8 cellular contexts compared by ENCODE assay signal in genomic region chr6:105991561-105992314, GRCh38.
A peak's percentile ranks its signal among the peaks of the same experiment; 100 is the strongest.
DNase-seq lines count a peak whose midpoint lies in the region; ATAC-seq, FAIRE-seq and TF ChIP-seq lines count a peak whose summit lies in the region.

No MANE protein-coding gene starts in this region.

- H3K27ac ChIP-seq in RWPE1 (peak overlapping the region; percentile 62), lung (ENCODE audit: low read depth in 1 of 2, low read length in 1 of 2) (peak overlapping the region in 1 of 2 donors; percentile 31), thyroid gland (peak overlapping the region; percentile 52 to 76 (median 71))

- TF ChIP-seq POLR2A in thyroid gland (IDR thresholded peaks at IDR 0.05) = no peak

- ATAC-seq in GM18868 (IDR thresholded peaks at IDR 0.05; ENCODE audit: unreplicated experiment) (peak; percentile 41), HG03095 (IDR thresholded peaks at IDR 0.05; ENCODE audit: unreplicated experiment) (peak; percentile 47), lung (ENCODE audit: insufficient read depth, low FRiP score) (no peak)

- FAIRE-seq in bronchial epithelial cell (lab: Jason Lieb, UNC) = no peak

- H3K36me3 ChIP-seq in bronchial epithelial cell (ENCODE audit: control insufficient read depth, insufficient read depth, low read length) = no peaks in the 10 kb centered on the region
- H3K36me3 ChIP-seq in lung (ENCODE audit: control insufficient read depth in 2 of 2, insufficient read depth in 2 of 2, low read length in 2 of 2) = no peaks in the 10 kb centered on the region
- no peaks in the 10 kb centered on the region for H3K36me3 ChIP-seq in thyroid gland

- CTCF ChIA-PET in RWPE1 (lab: Yijun Ruan, JAX) = interaction anchor here (0.5 to 0.7 kb wide), 5 partner anchors 31 to 506 kb away, joined by 3 to 4 read pairs (median 3); partner anchors contain the start of gene CRYBG1

- H3K9me3 ChIP-seq in lung (ENCODE audit: control insufficient read depth in 2 of 2, insufficient read depth in 1 of 2, low read length in 1 of 2) (peaks cover 0 to 5% of the 10 kb centered on the region in 2 donors), thyroid gland (no peaks in the 10 kb centered on the region)

- WGBS in lung, 2 donors = 7 to 8% methylated on average over 23 of the region's 23 CpGs
- 7 to 16% methylated on average over 20 to 23 of the region's 23 CpGs for WGBS in thyroid gland, 2 donors

- intact Hi-C loops in thyroid gland (cut with DNase I) = no loop called here

- no peak for TF ChIP-seq CTCF in RWPE1 (conservative IDR thresholded peaks at IDR 0.05; ENCODE audit: low read depth)
- no peak for TF ChIP-seq CTCF in bronchial epithelial cell (IDR thresholded peaks at IDR 0.05; ENCODE audit: insufficient read depth, low read length, severe bottlenecking)
- TF ChIP-seq CTCF in lung (IDR thresholded peaks at IDR 0.05; ENCODE audit: control extremely low read depth, extremely low read depth) = no peak
- TF ChIP-seq CTCF in thyroid gland (IDR thresholded peaks at IDR 0.05) = no peak

- POLR2A ChIA-PET in RWPE1 (lab: Yijun Ruan, JAX; ENCODE audit: low non-redundant PET) = no interaction called here

- DNase-seq in Ammon's horn (ENCODE audit: low spot score) (peak; percentile 8), RWPE1 (ENCODE audit: low spot score) (peak; percentile 36), bronchial epithelial cell (ENCODE audit: low read depth) (peak; percentile 40), lung (ENCODE audit: low spot score) (no peak), thyroid gland (peak; percentile 47 to 53), AG20443 (ENCODE audit: low spot score) (no peak)

- H3K27me3 ChIP-seq in bronchial epithelial cell (ENCODE audit: control insufficient read depth, insufficient read depth, low read length) = no peaks in the 10 kb centered on the region
- H3K27me3 ChIP-seq in lung (ENCODE audit: control insufficient read depth, insufficient read depth) = no peaks in the 10 kb centered on the region
- peaks cover 8% of the 10 kb centered on the region for H3K27me3 ChIP-seq in thyroid gland

- H3K4me3 ChIP-seq in bronchial epithelial cell (ENCODE audit: low read depth, low read length) = peak overlapping the region; percentile 56
- peak overlapping the region; percentile 53 for H3K4me3 ChIP-seq in lung
- H3K4me3 ChIP-seq in thyroid gland (replicated peaks in 1 of 3) = peak overlapping the region; percentile 50 to 91 (median 52)

- H3K4me1 ChIP-seq in lung (ENCODE audit: control insufficient read depth in 2 of 2, insufficient read depth in 2 of 2, low read length in 2 of 2) (peaks cover 0 to 3% of the 10 kb centered on the region in 2 donors), thyroid gland (no peaks in the 10 kb centered on the region)

Comparison
In these comparisons a context has a peak if more than half of its experiments do, and no peak if none do; other contexts are left out.
1. DNase-seq: peak in Ammon's horn (single experiment), RWPE1 (single experiment), bronchial epithelial cell (single experiment) and thyroid gland (2 of 2); none in lung (single experiment) and AG20443 (single experiment).
2. Peak in every context shown above with its lines, with median percentiles within 50 percentile points of each other: H3K4me3 ChIP-seq.